26 cellular contexts compared by ENCODE assay signal in the genomic region with DNA sequence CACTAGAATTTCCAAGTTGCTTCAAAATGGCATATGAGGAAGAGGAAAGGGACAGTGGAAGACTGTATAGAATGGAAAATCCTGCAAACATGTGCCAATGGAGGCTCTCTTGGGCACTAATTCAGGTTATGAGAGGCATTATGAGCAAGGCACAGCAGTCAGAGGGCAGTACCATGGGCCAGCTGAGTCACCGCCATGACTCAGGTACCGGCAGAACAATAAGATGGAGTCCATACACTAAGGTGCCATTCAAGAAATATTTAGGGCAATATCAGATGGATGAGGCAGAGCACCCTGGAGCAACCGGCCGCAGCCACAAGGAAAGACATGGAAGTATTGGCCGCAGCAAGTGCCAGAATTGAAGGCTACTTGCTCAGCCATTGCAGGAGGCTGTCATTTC. TPM values are rescaled to one million over a fixed set of nuclear protein-coding genes. Genes with fewer than 3 reads are reported as not detected.
DNase-seq lines count a peak whose midpoint lies in the region; ATAC-seq and TF ChIP-seq lines count a peak whose summit lies in the region.
"Had no signal": no experiment of that assay in that cellular context is flagged by ENCODE, and none has a peak within 500 bp of the region (broad histone marks: within the 10 kb centered on the region; RNA-seq: fewer than 3 reads in every experiment).

No MANE protein-coding gene starts in this region.

- intact Hi-C loops in PC-3 (cut with micrococcal nuclease): no loop called here

- no peaks in the 10 kb centered on the region for H3K4me1 ChIP-seq in PC-3 (ENCODE audit: insufficient read depth, low read length)
- H3K4me1 ChIP-seq: BE2C had no signal

- peaks cover 8% of the 10 kb centered on the region in 2 donors for H3K4me1 Mint-ChIP-seq in stimulated activated naive B cell treated with anti-CD40 and anti-IgM and Interleukin-4, amounts not matched to agents 10 μg/mL and 1 μg/mL and 100 μg/mL, for 72 hours
- H3K4me1 Mint-ChIP-seq: activated B cell treated with CpG ODN at 0.5 μM for 24 hours; activated naive CD8-positive, alpha-beta T cell treated with anti-CD3 and anti-CD28 coated beads, Interleukin-2, amount 10 ng/mL, durations not matched to agents 7 days and 5 days had no signal

- H3K4me3 ChIP-seq in PC-3 (ENCODE audit: low read length): no peak overlapping the region
- H3K4me3 ChIP-seq: K562, thoracic aorta had no signal

- H3K27me3 Mint-ChIP-seq in stimulated activated naive B cell treated with anti-CD40 and anti-IgM and Interleukin-4, amounts not matched to agents 10 μg/mL and 1 μg/mL and 100 μg/mL, for 72 hours: no peaks in the 10 kb centered on the region
- H3K27me3 Mint-ChIP-seq: activated B cell treated with CpG ODN at 0.5 μM for 24 hours; activated CD4-positive, alpha-beta memory T cell treated with anti-CD3 and anti-CD28 coated beads for 36 hours had no signal

- no peaks in the 10 kb centered on the region for H3K79me2 ChIP-seq in PC-3 (ENCODE audit: low read length)

- peak; percentile 67 for ATAC-seq in PC-3
- ATAC-seq in stimulated activated naive B cell treated with anti-CD40 and anti-IgM and Interleukin-4, amounts not matched to agents 10 μg/mL and 1 μg/mL and 100 μg/mL, for 72 hours (replicated peaks): no peak
- no peak for ATAC-seq in HG03378 (IDR thresholded peaks at IDR 0.05; ENCODE audit: unreplicated experiment)
- ATAC-seq in GM18519 (IDR thresholded peaks at IDR 0.05; ENCODE audit: low FRiP score, unreplicated experiment): no peak
- ATAC-seq: K562; naive thymus-derived CD4-positive, alpha-beta T cell; stimulated activated naive CD8-positive, alpha-beta T cell treated with anti-CD3 and anti-CD28 coated beads, Interleukin-15, Interleukin-2, amounts not matched to agents 100 U/mL and 50 U/mL, for 24 hours had no signal

- no peaks in the 10 kb centered on the region for H3F3A ChIP-seq in PC-3 (ENCODE audit: low read length, unreplicated experiment)

- H3K9me3 Mint-ChIP-seq in stimulated activated naive B cell treated with anti-CD40 and anti-IgM and Interleukin-4, amounts not matched to agents 10 μg/mL and 1 μg/mL and 100 μg/mL, for 72 hours: peaks cover 0 to 3% of the 10 kb centered on the region in 2 donors
- H3K9me3 Mint-ChIP-seq: activated CD4-positive, alpha-beta memory T cell treated with anti-CD3 and anti-CD28 coated beads for 36 hours; activated naive CD8-positive, alpha-beta T cell treated with anti-CD3 and anti-CD28 coated beads, Interleukin-2, amount 10 ng/mL, durations not matched to agents 7 days and 5 days; naive thymus-derived CD4-positive, alpha-beta T cell had no signal

- no peak overlapping the region for H3K27ac ChIP-seq in PC-3 (ENCODE audit: low read length)
- H3K27ac ChIP-seq: thoracic aorta had no signal

- DNase-seq in activated CD8-positive, alpha-beta memory T cell treated with anti-CD3 and anti-CD28 coated beads, Interleukin-2, amount 50 U/mL, for 4 hours: peak; percentile 23
- no peak for DNase-seq in activated CD8-positive, alpha-beta memory T cell treated with anti-CD3 and anti-CD28 coated beads, Interleukin-2, amount 50 U/mL, for 48 hours
- DNase-seq in PC-3: peak; percentile 51
- DNase-seq in dermis blood vessel endothelial cell: peak; percentile 6
- no peak for DNase-seq in stimulated activated naive B cell treated with anti-CD40 and anti-IgM and Interleukin-4, amounts not matched to agents 10 μg/mL and 1 μg/mL and 100 μg/mL, for 72 hours
- DNase-seq in NCI-H1105 treated with DMSO at 0.1 percent for 48 hours (lab: John Stamatoyannopoulos, UW): no peak
- DNase-seq: activated B cell treated with CpG ODN at 0.5 μM for 24 hours; activated CD4-positive, alpha-beta memory T cell treated with anti-CD3 and anti-CD28 coated beads for 36 hours; activated effector memory CD4-positive, alpha-beta T cell treated with Interleukin-2 at 50 U/mL for 16 hours; activated naive CD8-positive, alpha-beta T cell treated with anti-CD3 and anti-CD28 coated beads, Interleukin-2, amount 10 ng/mL, durations not matched to agents 7 days and 5 days; activated T-cell treated with anti-CD3 and anti-CD28 coated beads for 4 hours; BE2C; GF-D8; H7; midbrain; naive thymus-derived CD4-positive, alpha-beta T cell; NCI-H1436; NCI-H2081 treated with DMSO at 0.1 percent for 48 hours; NCI-H446; NCI-H774; Right ventricle myocardium superior; stimulated activated naive CD8-positive, alpha-beta T cell treated with anti-CD3 and anti-CD28 coated beads, Interleukin-15, Interleukin-2, amounts not matched to agents 100 U/mL and 50 U/mL, for 24 hours had no signal

- H3K9me3 ChIP-seq in PC-3 (ENCODE audit: low read length): no peaks in the 10 kb centered on the region
- H3K9me3 ChIP-seq: BE2C, thoracic aorta had no signal

- H4K20me1 ChIP-seq in PC-3 (ENCODE audit: low read length): no peaks in the 10 kb centered on the region

- peaks cover 3% of the 10 kb centered on the region in 2 donors for H3K36me3 Mint-ChIP-seq in stimulated activated naive B cell treated with anti-CD40 and anti-IgM and Interleukin-4, amounts not matched to agents 10 μg/mL and 1 μg/mL and 100 μg/mL, for 72 hours
- H3K36me3 Mint-ChIP-seq: activated CD4-positive, alpha-beta memory T cell treated with anti-CD3 and anti-CD28 coated beads for 36 hours; activated naive CD8-positive, alpha-beta T cell treated with anti-CD3 and anti-CD28 coated beads, Interleukin-2, amount 10 ng/mL, durations not matched to agents 7 days and 5 days; naive thymus-derived CD4-positive, alpha-beta T cell had no signal

- no peak overlapping the region for H3K9ac ChIP-seq in PC-3 (ENCODE audit: low read length)

- no peaks in the 10 kb centered on the region for H3K9me2 ChIP-seq in PC-3 (replicated peaks; ENCODE audit: low read length)

- POLR2A ChIA-PET in PC-3 (lab: Charles Lee; ENCODE audit: unreplicated experiment): no interaction called here

- CTCF ChIA-PET in PC-3 (lab: Charles Lee): no interaction called here

- H3K4me2 ChIP-seq in PC-3 (ENCODE audit: low read length): no peak overlapping the region

- H3K27me3 ChIP-seq in PC-3 (ENCODE audit: low read length): no peaks in the 10 kb centered on the region

- no peak overlapping the region for H2AFZ ChIP-seq in PC-3 (ENCODE audit: low read length)

- H3K27ac Mint-ChIP-seq in stimulated activated naive B cell treated with anti-CD40 and anti-IgM and Interleukin-4, amounts not matched to agents 10 μg/mL and 1 μg/mL and 100 μg/mL, for 72 hours: peak overlapping the region; percentile 10
- H3K27ac Mint-ChIP-seq: activated B cell treated with CpG ODN at 0.5 μM for 24 hours; activated CD4-positive, alpha-beta memory T cell treated with anti-CD3 and anti-CD28 coated beads for 36 hours; activated naive CD8-positive, alpha-beta T cell treated with anti-CD3 and anti-CD28 coated beads, Interleukin-2, amount 10 ng/mL, durations not matched to agents 7 days and 5 days; naive thymus-derived CD4-positive, alpha-beta T cell had no signal

- no TSS peak for BruUV-seq in PC-3 (replicated peaks; lab: Mats Ljungman, UMichigan)

- TF ChIP-seq CTCF in PC-3 (conservative IDR thresholded peaks at IDR 0.05; ENCODE audit: low read depth, low read length): no peak

- H3K4me3 Mint-ChIP-seq in stimulated activated naive B cell treated with anti-CD40 and anti-IgM and Interleukin-4, amounts not matched to agents 10 μg/mL and 1 μg/mL and 100 μg/mL, for 72 hours: no peak overlapping the region
- H3K4me3 Mint-ChIP-seq: activated B cell treated with CpG ODN at 0.5 μM for 24 hours; activated CD4-positive, alpha-beta memory T cell treated with anti-CD3 and anti-CD28 coated beads for 36 hours; activated naive CD8-positive, alpha-beta T cell treated with anti-CD3 and anti-CD28 coated beads, Interleukin-2, amount 10 ng/mL, durations not matched to agents 7 days and 5 days; naive thymus-derived CD4-positive, alpha-beta T cell had no signal

- no peaks in the 10 kb centered on the region for H3K36me3 ChIP-seq in PC-3 (ENCODE audit: low read depth, low read length)
- H3K36me3 ChIP-seq: BE2C, thoracic aorta had no signal

RNA-seq across cellular contexts. Expression of a gene that starts 25.6 kb away (rescaled TPM):
- total RNA-seq in PC-3 (2014; rRNA removed): 0.73 and 0.98 TPM in 2 replicates
- 57.0 and 63.2 TPM in 2 replicates for total RNA-seq in dermis blood vessel endothelial cell
- total RNA-seq: K562 had no signal

Comparison
In these comparisons a context has a peak if more than half of its experiments do, and no peak if none do; other contexts are left out.
1. DNase-seq: peak in activated CD8-positive, alpha-beta memory T cell treated with anti-CD3 and anti-CD28 coated beads, Interleukin-2, amount 50 U/mL, for 4 hours (single experiment), PC-3 (single experiment) and dermis blood vessel endothelial cell (single experiment); none in activated CD8-positive, alpha-beta memory T cell treated with anti-CD3 and anti-CD28 coated beads, Interleukin-2, amount 50 U/mL, for 48 hours (single experiment), stimulated activated naive B cell treated with anti-CD40 and anti-IgM and Interleukin-4, amounts not matched to agents 10 μg/mL and 1 μg/mL and 100 μg/mL, for 72 hours (single experiment) and NCI-H1105 treated with DMSO at 0.1 percent for 48 hours (single experiment).
2. RNA of a gene that starts 25.6 kb away (total RNA-seq): 57.0 to 63.2 TPM in dermis blood vessel endothelial cell; 0.73 to 0.98 TPM in PC-3; every median in the first group is over 10 times any median in the second.